Comparison of ENCODE assay signal across 15 cellular contexts in genomic region chr6:15305909-15306308, GRCh38.
A peak's percentile ranks its signal among the peaks of the same experiment; 100 is the strongest.
DNase-seq lines count a peak whose midpoint lies in the region; ATAC-seq, FAIRE-seq and TF ChIP-seq lines count a peak whose summit lies in the region.
"Had no signal": no experiment of that assay in that cellular context is flagged by ENCODE, and none has a peak within 500 bp of the region (broad histone marks: within the 10 kb centered on the region; RNA-seq: fewer than 3 reads in every experiment).

No MANE protein-coding gene starts in this region.

- no peaks in the 10 kb centered on the region for H3K9me3 ChIP-seq in A549
- H3K9me3 ChIP-seq in K562 (replicated peaks; ENCODE audit: control insufficient read depth, insufficient read depth, low read depth, low read length), result no peaks in the 10 kb centered on the region
- H3K9me3 ChIP-seq in pancreas, result no peaks in the 10 kb centered on the region
- H3K9me3 ChIP-seq: psoas muscle had no signal

- TF ChIP-seq CTCF in A549 (IDR thresholded peaks at IDR 0.05), result no peak
- no peak for TF ChIP-seq CTCF in HL-60 (IDR thresholded peaks at IDR 0.05; ENCODE audit: insufficient read depth, low read length)
- TF ChIP-seq CTCF in K562 (IDR thresholded peaks at IDR 0.05 in 2 of 3, conservative IDR thresholded peaks at IDR 0.05 in 1 of 3; ENCODE audit: insufficient read depth in 2 of 3, low read depth in 1 of 3, low read length in 3 of 3), result no peak
- no peak for TF ChIP-seq CTCF in pancreas (IDR thresholded peaks at IDR 0.05)

- no peak for TF ChIP-seq POLR2A in A549 (IDR thresholded peaks at IDR 0.05; ENCODE audit: low read length)
- no peak for TF ChIP-seq POLR2A in GM12891 (IDR thresholded peaks at IDR 0.05; ENCODE audit: low read depth, low read length)
- TF ChIP-seq POLR2A in K562 (conservative IDR thresholded peaks at IDR 0.05), result no peak

- H3K4me2 ChIP-seq in A549 (0 out of 3 replicates have a peak overlapping the region, but pooled peaks have one; percentile 32), K562 (ENCODE audit: insufficient read depth, low read length) (no peak overlapping the region)

- H2AFZ ChIP-seq in K562 (ENCODE audit: low read depth, low read length), result no peak overlapping the region

- FAIRE-seq in A549 (lab: Jason Lieb, UNC), result no peak
- FAIRE-seq in GM12891 (lab: Jason Lieb, UNC), result peak; percentile 63
- FAIRE-seq in K562 (lab: Jason Lieb, UNC), result no peak
- FAIRE-seq in pancreas (lab: Jason Lieb, UNC), result no peak

- WGBS in A549 (ENCODE audit: missing lambda C conversion rate), result 94% methylated on average over 7 of the region's 7 CpGs
- WGBS in K562 (ENCODE audit: insufficient coverage, low coverage, missing lambda C conversion rate), result 51% methylated on average over 7 of the region's 7 CpGs
- WGBS in pancreas, 2 donors, result 89 to 91% methylated on average over 7 of the region's 7 CpGs

- TF ChIP-seq EP300 in A549 (IDR thresholded peaks at IDR 0.05), result no peak
- TF ChIP-seq EP300 in K562 (IDR thresholded peaks at IDR 0.05; ENCODE audit: low read length), result no peak

- CTCF ChIA-PET in A549 (lab: Yijun Ruan, JAX), result interaction anchor here (0.8 kb wide), 1 partner anchor 51 kb away, joined by 3 read pairs; no protein-coding TSS in a partner anchor
- CTCF ChIA-PET in K562 (lab: Yijun Ruan, JAX; ENCODE audit: low intra/inter-chr PET ratio), result no interaction called here

- H3K79me2 ChIP-seq in K562 (ENCODE audit: control insufficient read depth, insufficient read depth, low read length), result peaks cover 98% of the 10 kb centered on the region

- H3K9me1 ChIP-seq in K562 (ENCODE audit: control insufficient read depth, insufficient read depth, low read length), result peaks cover 3% of the 10 kb centered on the region

- H4K20me1 ChIP-seq in K562 (replicated peaks; ENCODE audit: control insufficient read depth, insufficient read depth, low read length), result peaks cover 22% of the 10 kb centered on the region; the same call in 1 of the 2 replicates

- no TSS peak for BruUV-seq in K562 (replicated peaks; lab: Mats Ljungman, UMichigan)

- H3K4me1 ChIP-seq in A549 (peaks cover 18% of the 10 kb centered on the region), K562 (replicated peaks in 1 of 2; ENCODE audit: control insufficient read depth in 2 of 2, insufficient read depth in 2 of 2, low read length in 2 of 2) (peaks cover 28 to 65% of the 10 kb centered on the region in 2 experiments), pancreas (peaks cover 13 to 22% (median 15%) of the 10 kb centered on the region in 3 donors)

- intact Hi-C loops in K562 (cut with micrococcal nuclease) (no loop called here), pancreas (cut with DNase I) (no loop called here)

- H3K27ac ChIP-seq in A549, result no peak overlapping the region
- peak overlapping the region; percentile 33; the same call in 1 of the 2 replicates for H3K27ac ChIP-seq in HL-60 (replicated peaks)
- H3K27ac ChIP-seq in K562 (ENCODE audit: extremely low read depth, low read depth, low read length), result no peak overlapping the region
- H3K27ac ChIP-seq in pancreas, result no peak overlapping the region

- no peaks in the 10 kb centered on the region for H3K27me3 ChIP-seq in HL-60 (ENCODE audit: insufficient read depth, poor library complexity, severe bottlenecking)
- H3K27me3 ChIP-seq in K562 (ENCODE audit: control insufficient read depth in 2 of 2, insufficient read depth in 2 of 2, low read length in 2 of 2), result no peaks in the 10 kb centered on the region
- H3K27me3 ChIP-seq in pancreas, result no peaks in the 10 kb centered on the region

- H3K36me3 ChIP-seq in K562 (ENCODE audit: control insufficient read depth, insufficient read depth, low read length), result peaks cover 2% of the 10 kb centered on the region
- no peaks in the 10 kb centered on the region for H3K36me3 ChIP-seq in pancreas

- no peak for ATAC-seq in A549
- ATAC-seq in K562, result no peak
- no peak for ATAC-seq in pancreas
- no peak for ATAC-seq in HG03378 (IDR thresholded peaks at IDR 0.05; ENCODE audit: unreplicated experiment)
- no peak for ATAC-seq in GM19455 (IDR thresholded peaks at IDR 0.05; ENCODE audit: unreplicated experiment)
- ATAC-seq: psoas muscle, SK-N-SH treated with all-trans-retinoic acid at 6 μM for 48 hours had no signal

- H3K9ac ChIP-seq in K562 (ENCODE audit: insufficient read depth in 1 of 2, low read depth in 2 of 2, low read length in 2 of 2), result no peak overlapping the region

- no peak overlapping the region for H3K4me3 ChIP-seq in A549
- H3K4me3 ChIP-seq in HL-60 (replicated peaks; ENCODE audit: insufficient read depth, low read length), result no peak overlapping the region
- no peak overlapping the region for H3K4me3 ChIP-seq in K562
- H3K4me3 ChIP-seq in pancreas, result no peak overlapping the region
- H3K4me3 ChIP-seq: psoas muscle had no signal

- POLR2A ChIA-PET in A549 (lab: Yijun Ruan, JAX) (no interaction called here), K562 (lab: Yijun Ruan, JAX) (interaction anchor here (0.5 to 2.3 kb wide), 5 partner anchors 8 to 50 kb away, joined by 3 to 9 read pairs (median 5); no protein-coding TSS in a partner anchor)

- TF ChIP-seq RAD21 in A549 (conservative IDR thresholded peaks at IDR 0.05 in 1 of 2, IDR thresholded peaks at IDR 0.05 in 1 of 2) (no peak), K562 (CRISPR knock-in tag; conservative IDR thresholded peaks at IDR 0.05 in 1 of 2, IDR thresholded peaks at IDR 0.05 in 1 of 2) (no peak)

- DNase-seq in A549 (ENCODE audit: low read depth in 1 of 2, low spot score in 1 of 2), result no peak
- DNase-seq in GM12891 (ENCODE audit: insufficient read length, low spot score), result no peak
- no peak for DNase-seq in HL-60 (ENCODE audit: low read depth in 1 of 2, low spot score in 1 of 2)
- DNase-seq in K562 (ENCODE audit: extremely low read depth in 1 of 4, low spot score in 3 of 4), result no peak
- no peak for DNase-seq in pancreas
- DNase-seq in D341Med (ENCODE audit: low spot score), result no peak
- DNase-seq: activated CD4-positive, alpha-beta T cell treated with anti-CD3 and anti-CD28 coated beads for 1 hour; amygdala; NCI-H187 treated with DMSO at 0.1 percent for 48 hours; psoas muscle; stimulated activated CD4-positive, alpha-beta T cell treated with anti-CD3 and anti-CD28 coated beads, Interleukin-1b, Interleukin-23, amount 100 ng/mL, for 48 hours; stimulated activated naive CD4-positive, alpha-beta T cell had no signal

- in situ Hi-C loops in K562 (cut with MboI), result no loop called here

TF ChIP-seq in A549, 52 proteins besides CTCF, POLR2A, EP300 and RAD21:
- TF ChIP-seq ZSCAN20 (CRISPR knock-in tag; IDR thresholded peaks at IDR 0.05) (no peak), HOXA7 (CRISPR knock-in tag; IDR thresholded peaks at IDR 0.05) (no peak), BCL3 (IDR thresholded peaks at IDR 0.05) (no peak)

TF ChIP-seq in GM12891, 5 proteins besides CTCF, POLR2A, EP300 and RAD21:
- peak; percentile 34; the same call in 1 of the 2 replicates for TF ChIP-seq SPI1 (IDR thresholded peaks at IDR 0.05; ENCODE audit: low read depth, low read length)
- TF ChIP-seq PAX5 (IDR thresholded peaks at IDR 0.05; ENCODE audit: insufficient read depth, low read length, severe bottlenecking), result no peak

TF ChIP-seq in K562, 482 proteins besides CTCF, POLR2A, EP300 and RAD21:
- TF ChIP-seq GABPB2 (CRISPR knock-in tag; conservative IDR thresholded peaks at IDR 0.05) (no peak), MECOM (CRISPR knock-in tag; IDR thresholded peaks at IDR 0.05) (no peak), MBD1 (CRISPR knock-in tag; IDR thresholded peaks at IDR 0.05) (0 out of 2 replicates have a peak, but pooled peaks have one; percentile 32), RAD51 (IDR thresholded peaks at IDR 0.05; ENCODE audit: borderline replicate concordance, low read depth) (no peak)
